In the genomic region with DNA sequence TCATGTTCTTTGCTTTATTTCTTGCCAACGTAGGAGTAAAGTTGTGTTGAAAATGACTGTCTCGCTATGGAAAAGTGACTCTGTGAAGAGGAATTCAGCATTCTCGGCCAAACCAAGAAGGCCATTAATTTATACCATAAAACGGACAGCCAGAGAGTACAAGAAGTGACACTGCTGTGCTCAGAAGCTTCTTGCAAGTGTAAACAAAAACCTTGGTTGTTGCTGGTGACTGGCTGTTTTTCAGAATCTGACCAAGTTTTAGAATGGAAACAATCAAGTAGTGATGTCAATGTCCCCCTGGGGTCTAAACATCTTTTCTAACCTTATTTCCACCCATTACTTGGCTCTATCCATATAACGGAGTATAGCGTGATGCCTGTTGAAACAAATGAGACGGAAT, we compare ENCODE assay signal across 29 cellular contexts.
"Had no signal": no experiment of that assay in that cellular context is flagged by ENCODE, and none has a peak within 500 bp of the region (broad histone marks: within the 10 kb centered on the region; RNA-seq: fewer than 3 reads in every experiment).

No MANE protein-coding gene starts in this region.

- H3K27ac Mint-ChIP-seq: activated CD4-positive, alpha-beta T cell treated with anti-CD3 and anti-CD28 coated beads for 36 hours; activated CD8-positive, alpha-beta memory T cell treated with anti-CD3 and anti-CD28 coated beads, Interleukin-2, amount 10 ng/mL, durations not matched to agents 7 days and 5 days; activated CD8-positive, alpha-beta T cell treated with anti-CD3 and anti-CD28 coated beads, Interleukin-2, amount 10 ng/mL, durations not matched to agents 7 days and 5 days; activated naive CD4-positive, alpha-beta T cell treated with anti-CD3 and anti-CD28 coated beads, Interleukin-2, amount 50 U/mL, for 72 hours; brain; effector memory CD8-positive, alpha-beta T cell; natural killer cell treated with Interleukin-12 subunit alpha and Interleukin-12 subunit beta and Interleukin-15 and Interleukin-18, amount 100 ng/mL, for 72 hours; stimulated activated memory B cell treated with anti-CD40 and anti-IgM and Interleukin-4, amounts not matched to agents 10 μg/mL and 1 μg/mL and 100 μg/mL, for 72 hours; stimulated activated naive CD8-positive, alpha-beta T cell treated with anti-CD3 and anti-CD28 coated beads, Interleukin-15, amount 100 ng/mL, for 72 hours had no signal

- H3K9me3 ChIP-seq: colonic mucosa, left ventricle myocardium inferior, mucosa of descending colon, sigmoid colon, thyroid gland, upper lobe of right lung had no signal

- H3K27me3 ChIP-seq: cardiac muscle cell, colonic mucosa, sigmoid colon, thyroid gland, upper lobe of right lung had no signal

- H3K4me3 ChIP-seq: cardiac muscle cell, colonic mucosa, dorsolateral prefrontal cortex, left ventricle myocardium inferior, lung, mucosa of descending colon, sigmoid colon, smooth muscle cell, thyroid gland, upper lobe of right lung had no signal

- H3K36me3 ChIP-seq: cardiac muscle cell, colonic mucosa, left ventricle myocardium inferior, sigmoid colon, thyroid gland, upper lobe of right lung had no signal

- H3K4me3 Mint-ChIP-seq: activated CD4-positive, alpha-beta T cell treated with anti-CD3 and anti-CD28 coated beads for 36 hours; activated CD8-positive, alpha-beta memory T cell treated with anti-CD3 and anti-CD28 coated beads, Interleukin-2, amount 10 ng/mL, durations not matched to agents 7 days and 5 days; activated CD8-positive, alpha-beta T cell treated with anti-CD3 and anti-CD28 coated beads, Interleukin-2, amount 10 ng/mL, durations not matched to agents 7 days and 5 days; brain; effector memory CD8-positive, alpha-beta T cell; natural killer cell treated with Interleukin-12 subunit alpha and Interleukin-12 subunit beta and Interleukin-15 and Interleukin-18, amount 100 ng/mL, for 72 hours; stimulated activated memory B cell treated with anti-CD40 and anti-IgM and Interleukin-4, amounts not matched to agents 10 μg/mL and 1 μg/mL and 100 μg/mL, for 72 hours; stimulated activated naive CD8-positive, alpha-beta T cell treated with anti-CD3 and anti-CD28 coated beads, Interleukin-15, amount 100 ng/mL, for 72 hours had no signal

- H3K4me1 ChIP-seq: colonic mucosa, left ventricle myocardium inferior, sigmoid colon, thyroid gland, upper lobe of right lung had no signal

- H3K36me3 Mint-ChIP-seq: activated CD8-positive, alpha-beta memory T cell treated with anti-CD3 and anti-CD28 coated beads, Interleukin-2, amount 10 ng/mL, durations not matched to agents 7 days and 5 days; activated naive CD4-positive, alpha-beta T cell treated with anti-CD3 and anti-CD28 coated beads, Interleukin-2, amount 50 U/mL, for 72 hours; brain; natural killer cell treated with Interleukin-12 subunit alpha and Interleukin-12 subunit beta and Interleukin-15 and Interleukin-18, amount 100 ng/mL, for 72 hours; stimulated activated memory B cell treated with anti-CD40 and anti-IgM and Interleukin-4, amounts not matched to agents 10 μg/mL and 1 μg/mL and 100 μg/mL, for 72 hours had no signal

- FAIRE-seq: frontal cortex, islet of Langerhans had no signal

- H3K27me3 Mint-ChIP-seq: activated CD4-positive, alpha-beta T cell treated with anti-CD3 and anti-CD28 coated beads for 36 hours; activated CD8-positive, alpha-beta memory T cell treated with anti-CD3 and anti-CD28 coated beads, Interleukin-2, amount 10 ng/mL, durations not matched to agents 7 days and 5 days; effector memory CD8-positive, alpha-beta T cell; natural killer cell treated with Interleukin-12 subunit alpha and Interleukin-12 subunit beta and Interleukin-15 and Interleukin-18, amount 100 ng/mL, for 72 hours had no signal

- DNase-seq: activated CD4-positive, alpha-beta T cell treated with anti-CD3 and anti-CD28 coated beads for 36 hours; activated CD4-positive, CD25-positive, alpha-beta regulatory T cell; activated CD8-positive, alpha-beta memory T cell treated with anti-CD3 and anti-CD28 coated beads, Interleukin-2, amount 10 ng/mL, durations not matched to agents 7 days and 5 days; activated CD8-positive, alpha-beta T cell treated with anti-CD3 and anti-CD28 coated beads, Interleukin-2, amount 10 ng/mL, durations not matched to agents 7 days and 5 days; activated naive CD4-positive, alpha-beta T cell; activated T-cell treated with anti-CD3 and anti-CD28 coated beads, Interleukin-2, amount 50 U/mL, for 48 hours; cerebellar nuclear complex; colonic mucosa; dorsolateral prefrontal cortex; effector memory CD8-positive, alpha-beta T cell; erythroblast; left ventricle myocardium inferior; mucosa of descending colon; sigmoid colon; stimulated activated CD4-positive, alpha-beta T cell treated with anti-CD3 and anti-CD28 coated beads, Interleukin-1b, Interleukin-23, amount 100 ng/mL, for 48 hours; stimulated activated CD4-positive, alpha-beta T cell treated with anti-CD3 and anti-CD28 coated beads, Interleukin-4, amount 100 ng/mL, for 4 hours; stimulated activated CD8-positive, alpha-beta memory T cell treated with anti-CD3 and anti-CD28 coated beads, Interleukin-4, amount 100 ng/mL, for 48 hours; stimulated activated naive CD8-positive, alpha-beta T cell treated with anti-CD3 and anti-CD28 coated beads, Interleukin-15, amount 100 ng/mL, for 72 hours; thyroid gland; upper lobe of right lung had no signal

- H3K4me2 ChIP-seq: smooth muscle cell had no signal

- H3K9me3 Mint-ChIP-seq: brain; stimulated activated memory B cell treated with anti-CD40 and anti-IgM and Interleukin-4, amounts not matched to agents 10 μg/mL and 1 μg/mL and 100 μg/mL, for 72 hours had no signal

- H3K27ac ChIP-seq: cardiac muscle cell, colonic mucosa, dorsolateral prefrontal cortex, left ventricle myocardium inferior, sigmoid colon, thyroid gland, upper lobe of right lung had no signal

- H3K4me1 Mint-ChIP-seq: activated CD4-positive, alpha-beta T cell treated with anti-CD3 and anti-CD28 coated beads for 36 hours; activated CD8-positive, alpha-beta memory T cell treated with anti-CD3 and anti-CD28 coated beads, Interleukin-2, amount 10 ng/mL, durations not matched to agents 7 days and 5 days; brain; stimulated activated memory B cell treated with anti-CD40 and anti-IgM and Interleukin-4, amounts not matched to agents 10 μg/mL and 1 μg/mL and 100 μg/mL, for 72 hours; stimulated activated naive CD8-positive, alpha-beta T cell treated with anti-CD3 and anti-CD28 coated beads, Interleukin-15, amount 100 ng/mL, for 72 hours had no signal
